Comparison of ENCODE assay signal across 15 cellular contexts in the genomic region with DNA sequence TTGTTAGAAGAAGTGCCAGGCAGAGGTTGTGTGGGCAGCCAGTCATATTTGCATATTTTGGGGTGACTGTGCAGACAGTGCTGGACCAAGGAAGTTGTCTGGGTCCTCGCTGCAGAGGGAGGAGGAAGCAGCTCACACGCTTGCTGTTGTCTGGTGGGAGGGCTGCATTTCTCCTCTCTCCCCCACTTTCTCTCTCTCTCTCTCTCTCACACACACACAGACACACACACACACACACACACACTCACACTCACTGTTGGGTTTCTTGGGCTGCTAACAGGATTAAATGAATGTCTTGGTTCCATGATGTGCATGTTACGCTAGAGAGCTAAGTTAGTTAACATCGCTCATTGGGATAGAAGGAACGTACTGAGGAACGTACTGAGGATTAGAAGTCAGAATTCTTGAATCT.
DNase-seq lines count a peak whose midpoint lies in the region; ATAC-seq and TF ChIP-seq lines count a peak whose summit lies in the region.
"Had no signal": no experiment of that assay in that cellular context is flagged by ENCODE, and none has a peak within 500 bp of the region (broad histone marks: within the 10 kb centered on the region; RNA-seq: fewer than 3 reads in every experiment).

No MANE protein-coding gene starts in this region.

- no peaks in the 10 kb centered on the region for H3K27me3 Mint-ChIP-seq in activated CD4-positive, alpha-beta memory T cell treated with anti-CD3 and anti-CD28 coated beads for 36 hours
- no peaks in the 10 kb centered on the region for H3K27me3 Mint-ChIP-seq in activated CD4-positive, alpha-beta memory T cell treated with anti-CD3 and anti-CD28 coated beads, Interleukin-2, amount 10 ng/mL, durations not matched to agents 7 days and 5 days
- peaks cover 14% of the 10 kb centered on the region for H3K27me3 Mint-ChIP-seq in GM23338 (ENCODE audit: insufficient read depth, low read depth, poor library complexity)

- H4K20me1 ChIP-seq in Karpas-422 (ENCODE audit: insufficient read depth, low read depth, low read length) (peaks cover 5% of the 10 kb centered on the region; the same call in 1 of the 2 replicates), GM23338 (replicated peaks; ENCODE audit: insufficient read depth) (no peaks in the 10 kb centered on the region)

- H3K4me1 Mint-ChIP-seq in activated CD4-positive, alpha-beta memory T cell treated with anti-CD3 and anti-CD28 coated beads for 36 hours (ENCODE audit: low read depth), result peaks cover 19% of the 10 kb centered on the region
- H3K4me1 Mint-ChIP-seq in activated CD4-positive, alpha-beta memory T cell treated with anti-CD3 and anti-CD28 coated beads, Interleukin-2, amount 10 ng/mL, durations not matched to agents 7 days and 5 days, result peaks cover 17% of the 10 kb centered on the region
- peaks cover 8% of the 10 kb centered on the region for H3K4me1 Mint-ChIP-seq in GM23338

- no peaks in the 10 kb centered on the region for H3K36me3 ChIP-seq in Karpas-422 (ENCODE audit: insufficient read depth, low read length)
- no peaks in the 10 kb centered on the region for H3K36me3 ChIP-seq in GM23338 (ENCODE audit: insufficient read depth)

- POLR2A ChIA-PET in activated CD4-positive, alpha-beta memory T cell treated with anti-CD3 and anti-CD28 coated beads for 36 hours (lab: Charles Lee), result no interaction called here
- POLR2A ChIA-PET in activated CD4-positive, alpha-beta memory T cell treated with anti-CD3 and anti-CD28 coated beads, Interleukin-2, amount 10 ng/mL, durations not matched to agents 7 days and 5 days (lab: Charles Lee), result no interaction called here

- CTCF ChIA-PET in activated CD4-positive, alpha-beta memory T cell treated with anti-CD3 and anti-CD28 coated beads for 36 hours (lab: Charles Lee), result interaction anchor here (0.6 to 2.8 kb wide), 10 partner anchors 9 to 172 kb away, joined by 3 to 22 read pairs (median 4); no protein-coding TSS in a partner anchor
- CTCF ChIA-PET in activated CD4-positive, alpha-beta memory T cell treated with anti-CD3 and anti-CD28 coated beads, Interleukin-2, amount 10 ng/mL, durations not matched to agents 7 days and 5 days (lab: Charles Lee), result interaction anchor here (0.7 to 2.2 kb wide), 10 partner anchors 11 to 457 kb away, joined by 3 to 10 read pairs (median 4); no protein-coding TSS in a partner anchor

- ATAC-seq in GM18517 (IDR thresholded peaks at IDR 0.05; ENCODE audit: unreplicated experiment) (peak; percentile 33), GM23338 (no peak)

- no peaks in the 10 kb centered on the region for H3F3A ChIP-seq in GM23338 (replicated peaks; ENCODE audit: low read depth)

- H3K27ac Mint-ChIP-seq in activated CD4-positive, alpha-beta memory T cell treated with anti-CD3 and anti-CD28 coated beads for 36 hours, result peak overlapping the region; percentile 36
- no peak overlapping the region for H3K27ac Mint-ChIP-seq in activated CD4-positive, alpha-beta memory T cell treated with anti-CD3 and anti-CD28 coated beads, Interleukin-2, amount 10 ng/mL, durations not matched to agents 7 days and 5 days
- H3K27ac Mint-ChIP-seq in GM23338, result no peak overlapping the region

- H3K79me2 ChIP-seq in Karpas-422 (ENCODE audit: low read length), result peaks cover 52% of the 10 kb centered on the region
- H3K79me2 ChIP-seq in GM23338 (replicated peaks; ENCODE audit: insufficient read depth), result no peaks in the 10 kb centered on the region

- H3K9me3 Mint-ChIP-seq in activated CD4-positive, alpha-beta memory T cell treated with anti-CD3 and anti-CD28 coated beads for 36 hours, result no peaks in the 10 kb centered on the region
- H3K9me3 Mint-ChIP-seq in activated CD4-positive, alpha-beta memory T cell treated with anti-CD3 and anti-CD28 coated beads, Interleukin-2, amount 10 ng/mL, durations not matched to agents 7 days and 5 days, result no peaks in the 10 kb centered on the region
- H3K9me3 Mint-ChIP-seq in GM23338, result no peaks in the 10 kb centered on the region

- peaks cover 24% of the 10 kb centered on the region for H3K4me1 ChIP-seq in Karpas-422 (ENCODE audit: low read length)
- H3K4me1 ChIP-seq in GM23338 (ENCODE audit: insufficient read depth), result no peaks in the 10 kb centered on the region; the same call in 1 of the 2 replicates

- H3K27ac ChIP-seq in Karpas-422 (ENCODE audit: low read length) (peak overlapping the region; percentile 47), GM23338 (ENCODE audit: low read depth) (no peak overlapping the region)
- H3K27ac ChIP-seq: SK-N-MC had no signal

- peak overlapping the region; percentile 77 for H3K9ac ChIP-seq in Karpas-422 (ENCODE audit: low read length)

- H3K9me3 ChIP-seq in Karpas-422 (ENCODE audit: low read length), result no peaks in the 10 kb centered on the region
- H3K9me3 ChIP-seq: psoas muscle had no signal

- H3K4me2 ChIP-seq in Karpas-422 (ENCODE audit: low read depth, low read length, poor library complexity, severe bottlenecking) (peak overlapping the region; percentile 82), GM23338 (no peak overlapping the region)

- H3K27me3 ChIP-seq in Karpas-422 (ENCODE audit: low read length) (no peaks in the 10 kb centered on the region), GM23338 (ENCODE audit: insufficient read depth) (no peaks in the 10 kb centered on the region)

- H3K4me3 ChIP-seq in Karpas-422 (ENCODE audit: low read length) (no peak overlapping the region), GM23338 (no peak overlapping the region)
- H3K4me3 ChIP-seq: SK-N-MC had no signal

- no peak for TF ChIP-seq CTCF in GM23338 (conservative IDR thresholded peaks at IDR 0.05; ENCODE audit: low read depth in 2 of 2)

- no peak overlapping the region for H3K4me3 Mint-ChIP-seq in activated CD4-positive, alpha-beta memory T cell treated with anti-CD3 and anti-CD28 coated beads for 36 hours
- H3K4me3 Mint-ChIP-seq in activated CD4-positive, alpha-beta memory T cell treated with anti-CD3 and anti-CD28 coated beads, Interleukin-2, amount 10 ng/mL, durations not matched to agents 7 days and 5 days, result no peak overlapping the region
- no peak overlapping the region for H3K4me3 Mint-ChIP-seq in GM23338

- intact Hi-C loops in activated CD4-positive, alpha-beta memory T cell treated with anti-CD3 and anti-CD28 coated beads for 36 hours (cut with micrococcal nuclease), result loop anchor here (10.0 kb wide), 1 partner anchor 153 kb away; the partner anchor contains the start of gene RRP1

- no peak overlapping the region for H2AFZ ChIP-seq in Karpas-422 (ENCODE audit: low read length)
- H2AFZ ChIP-seq in GM23338, result no peak overlapping the region

- H3K9me2 ChIP-seq in Karpas-422 (replicated peaks; ENCODE audit: insufficient read depth, low read length), result no peaks in the 10 kb centered on the region
- no peaks in the 10 kb centered on the region for H3K9me2 ChIP-seq in GM23338 (ENCODE audit: insufficient read depth)

- peaks cover 2% of the 10 kb centered on the region for H3K36me3 Mint-ChIP-seq in activated CD4-positive, alpha-beta memory T cell treated with anti-CD3 and anti-CD28 coated beads for 36 hours
- peaks cover 15% of the 10 kb centered on the region for H3K36me3 Mint-ChIP-seq in activated CD4-positive, alpha-beta memory T cell treated with anti-CD3 and anti-CD28 coated beads, Interleukin-2, amount 10 ng/mL, durations not matched to agents 7 days and 5 days (ENCODE audit: low read depth)
- no peaks in the 10 kb centered on the region for H3K36me3 Mint-ChIP-seq in GM23338 (ENCODE audit: low read depth)

- peak; percentile 53 for DNase-seq in activated CD4-positive, alpha-beta memory T cell treated with anti-CD3 and anti-CD28 coated beads for 36 hours
- DNase-seq in activated CD4-positive, alpha-beta memory T cell treated with anti-CD3 and anti-CD28 coated beads, Interleukin-2, amount 10 ng/mL, durations not matched to agents 7 days and 5 days, result no peak
- DNase-seq in Karpas-422 (peak; percentile 76), germinal center (ENCODE audit: low spot score) (peak; percentile 68), NCI-H1092 (lab: John Stamatoyannopoulos, UW) (no peak), GM23338 (ENCODE audit: low spot score) (no peak), nucleus accumbens (lab: John Stamatoyannopoulos, UW) (no peak)
- DNase-seq: ACHN, amniotic stem cell, midbrain, NCI-H1417, NCI-H526 treated with DMSO at 0.1 percent for 48 hours had no signal

TF ChIP-seq in GM23338, 12 proteins besides CTCF, POLR2A, EP300 and RAD21:
- TF ChIP-seq STAT1 (IDR thresholded peaks at IDR 0.05; ENCODE audit: unreplicated experiment) (no peak), EZH2phosphoT487 (IDR thresholded peaks at IDR 0.05; ENCODE audit: unreplicated experiment) (no peak), JUNB (IDR thresholded peaks at IDR 0.05; ENCODE audit: unreplicated experiment) (no peak)
TF ChIP-seq in GM23338: peak in this region for 0.

Comparison
In these comparisons a context has a peak if more than half of its experiments do, and no peak if none do; other contexts are left out.
1. DNase-seq: peak in activated CD4-positive, alpha-beta memory T cell treated with anti-CD3 and anti-CD28 coated beads for 36 hours (single experiment), Karpas-422 (single experiment) and germinal center (single experiment); none in activated CD4-positive, alpha-beta memory T cell treated with anti-CD3 and anti-CD28 coated beads, Interleukin-2, amount 10 ng/mL, durations not matched to agents 7 days and 5 days (single experiment), NCI-H1092 (single experiment), GM23338 (single experiment) and nucleus accumbens (0 of 56).